8 cellular contexts compared by ENCODE assay signal in the genomic region with DNA sequence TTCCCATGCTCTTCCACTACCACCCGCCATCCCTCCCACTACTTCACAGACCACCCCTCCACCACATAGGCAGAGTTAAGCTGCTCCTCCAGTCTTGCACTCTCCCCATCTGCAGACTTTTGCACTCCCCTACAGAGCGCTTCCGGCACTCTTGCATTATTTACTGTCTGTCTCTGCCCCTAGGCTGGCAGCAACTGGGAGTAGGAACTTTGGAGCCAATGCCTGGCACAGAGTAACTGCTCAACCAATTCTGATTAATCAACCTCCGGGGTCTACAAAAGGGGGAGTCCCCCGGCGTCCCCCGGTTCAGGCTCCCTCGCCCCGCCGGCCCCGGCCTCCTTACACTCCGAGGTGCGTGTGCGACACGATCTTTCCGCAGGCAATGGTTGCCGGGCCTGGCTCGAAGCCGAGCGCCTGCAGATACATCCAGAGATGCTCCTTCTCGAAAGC. TPM values are rescaled to one million over a fixed set of nuclear protein-coding genes. Genes with fewer than 3 reads are reported as not detected.
A peak's percentile ranks its signal among the peaks of the same experiment; 100 is the strongest.
DNase-seq lines count a peak whose midpoint lies in the region; ATAC-seq and TF ChIP-seq lines count a peak whose summit lies in the region.

No MANE protein-coding gene starts in this region.

- H3K4me1 ChIP-seq in PC-9 (replicated peaks; ENCODE audit: insufficient read depth): peaks cover 10% of the 10 kb centered on the region

- TF ChIP-seq CTCF in AG10803 (conservative IDR thresholded peaks at IDR 0.05; ENCODE audit: low read length): no peak
- TF ChIP-seq CTCF in PC-9 (conservative IDR thresholded peaks at IDR 0.05): no peak

- 0 out of 2 replicates have a peak, but pooled peaks cover 3% of the 10 kb centered on the region for H3F3A ChIP-seq in PC-9 (ENCODE audit: insufficient read depth, low read depth)

- POLR2A ChIA-PET in PC-9 (lab: Charles Lee; ENCODE audit: unreplicated experiment): no interaction called here

- peak overlapping the region; percentile 93 for H3K27ac Mint-ChIP-seq in activated naive CD4-positive, alpha-beta T cell treated with anti-CD3 and anti-CD28 coated beads, Interleukin-2, amount 50 U/mL, for 24 hours

- intact Hi-C loops in PC-9 (cut with micrococcal nuclease; ENCODE audit: unreplicated experiment): loop anchor here (1.0 to 2.0 kb wide), 3 partner anchors 53 to 73 kb away; partner anchors contain the start of gene RRAGA
- intact Hi-C loops in left cardiac atrium (cut with DNase I): loop anchor here in 1 of 2 donors (2.0 kb wide), 1 partner anchor 71 kb away; no protein-coding TSS in a partner anchor
- intact Hi-C loops in sciatic nerve (cut with DNase I): loop anchor here (10.0 kb wide), 1 partner anchor 73 kb away; no protein-coding TSS in a partner anchor

- BruUV-seq in PC-9 (replicated peaks; lab: Mats Ljungman, UMichigan): TSS peak; percentile 48

- no peaks in the 10 kb centered on the region for H3K36me3 ChIP-seq in PC-9 (ENCODE audit: low read depth)

- H3K9me3 Mint-ChIP-seq in activated naive CD4-positive, alpha-beta T cell treated with anti-CD3 and anti-CD28 coated beads, Interleukin-2, amount 50 U/mL, for 24 hours: no peaks in the 10 kb centered on the region

- H3K27ac ChIP-seq in PC-9: peak overlapping the region; percentile 77

- peak overlapping the region; percentile 83 for H2AFZ ChIP-seq in PC-9

- CTCF ChIA-PET in PC-9 (lab: Charles Lee): no interaction called here

- H3K4me3 ChIP-seq in AG10803 (ENCODE audit: low read length) (peak overlapping the region; percentile 81), PC-9 (peak overlapping the region; percentile 64)

- H4K20me1 ChIP-seq in PC-9 (ENCODE audit: insufficient read depth): no peaks in the 10 kb centered on the region

- DNase-seq in AG10803 (ENCODE audit: low read depth): no peak
- no peak for DNase-seq in PC-9
- DNase-seq in left cardiac atrium: peak; percentile 46
- peak; percentile 73 for DNase-seq in sciatic nerve (ENCODE audit: low spot score)
- no peak for DNase-seq in HPDE6-E6E7 (ENCODE audit: extremely low spot score)

- H3K9me3 ChIP-seq in PC-9 (ENCODE audit: insufficient read depth, low read depth): no peaks in the 10 kb centered on the region

- H3K27me3 ChIP-seq in PC-9 (ENCODE audit: insufficient read depth, low read depth): no peaks in the 10 kb centered on the region

- H3K9me2 ChIP-seq in PC-9 (ENCODE audit: insufficient read depth): no peaks in the 10 kb centered on the region

- H3K4me3 Mint-ChIP-seq in activated naive CD4-positive, alpha-beta T cell treated with anti-CD3 and anti-CD28 coated beads, Interleukin-2, amount 50 U/mL, for 24 hours: peak overlapping the region; percentile 97

- ATAC-seq in GM18873 (IDR thresholded peaks at IDR 0.05; ENCODE audit: low FRiP score, unreplicated experiment) (peak; percentile 28), HG03095 (IDR thresholded peaks at IDR 0.05; ENCODE audit: unreplicated experiment) (peak; percentile 25), left cardiac atrium (peak; percentile 10 to 33), sciatic nerve (peak; percentile 29)

- peaks cover 5% of the 10 kb centered on the region for H3K36me3 Mint-ChIP-seq in activated naive CD4-positive, alpha-beta T cell treated with anti-CD3 and anti-CD28 coated beads, Interleukin-2, amount 50 U/mL, for 24 hours

- H3K27me3 Mint-ChIP-seq in activated naive CD4-positive, alpha-beta T cell treated with anti-CD3 and anti-CD28 coated beads, Interleukin-2, amount 50 U/mL, for 24 hours: no peaks in the 10 kb centered on the region

- peak overlapping the region; percentile 73 for H3K4me2 ChIP-seq in PC-9

- H3K4me1 Mint-ChIP-seq in activated naive CD4-positive, alpha-beta T cell treated with anti-CD3 and anti-CD28 coated beads, Interleukin-2, amount 50 U/mL, for 24 hours: peaks cover 30% of the 10 kb centered on the region

- peaks cover 36% of the 10 kb centered on the region for H3K79me2 ChIP-seq in PC-9 (ENCODE audit: low read depth)

RNA-seq across cellular contexts. Expression of gene HAUS6, which starts 0.5 kb away (rescaled TPM):
- 13.3 and 19.1 TPM in 2 replicates for total RNA-seq in PC-9 (2021)
- total RNA-seq in left cardiac atrium: 10 to 100 TPM in 1 of 2 donors, 1 to 10 TPM in 1; 6.8 to 11.7 TPM
- total RNA-seq in sciatic nerve: 12.5 TPM

RNA-seq across cellular contexts. Expression of gene PLIN2, which starts 25.1 kb away (rescaled TPM):
- total RNA-seq in PC-9 (2021) (2.2 and 2.7 TPM in 2 replicates), left cardiac atrium (100 to 1,000 TPM in 1 of 2 donors, 10 to 100 TPM in 1; 77.5 to 392 TPM), sciatic nerve (63.8 TPM)

RNA-seq across cellular contexts. Expression of gene RRAGA, which starts 53.0 kb away (rescaled TPM):
- total RNA-seq in PC-9 (2021) (25.2 and 30.1 TPM in 2 replicates), left cardiac atrium (10 to 100 TPM; 72.1 to 94.6 TPM), sciatic nerve (85.2 TPM)

Comparison
In these comparisons a context has a peak if more than half of its experiments do, and no peak if none do; other contexts are left out.
1. DNase-seq: peak in left cardiac atrium (single experiment) and sciatic nerve (single experiment); none in AG10803 (single experiment), PC-9 (0 of 2) and HPDE6-E6E7 (single experiment).
2. RNA of gene PLIN2, which starts 25.1 kb away (total RNA-seq): 77.5 to 392 TPM in left cardiac atrium and 63.8 TPM in sciatic nerve (single experiment); 2.2 to 2.7 TPM in PC-9; every median in the first group is over 10 times any median in the second.
3. Peak in every context shown above with its lines, with median percentiles within 50 percentile points of each other: ATAC-seq.